ENCODE assay signal across 14 cellular contexts in genomic region chr20:6746901-6747609, GRCh38. TPM values are rescaled to one million over a fixed set of nuclear protein-coding genes. Genes with fewer than 3 reads are reported as not detected.
A peak's percentile ranks its signal among the peaks of the same experiment; 100 is the strongest.
DNase-seq lines count a peak whose midpoint lies in the region; ATAC-seq, FAIRE-seq and TF ChIP-seq lines count a peak whose summit lies in the region.
"Had no signal": no experiment of that assay in that cellular context is flagged by ENCODE, and none has a peak within 500 bp of the region (broad histone marks: within the 10 kb centered on the region; RNA-seq: fewer than 3 reads in every experiment).

No MANE protein-coding gene starts in this region.

- CTCF ChIA-PET in CD4-positive, alpha-beta memory T cell (lab: Charles Lee; ENCODE audit: partially characterized antibody) = no interaction called here

- no peak overlapping the region for H3K27ac Mint-ChIP-seq in CD4-positive, alpha-beta memory T cell
- H3K27ac Mint-ChIP-seq: activated naive CD8-positive, alpha-beta T cell treated with anti-CD3 and anti-CD28 coated beads for 36 hours had no signal

- no peaks in the 10 kb centered on the region for H3K9me3 ChIP-seq in CD4-positive, alpha-beta memory T cell (ENCODE audit: control insufficient read depth in 1 of 2, low read length in 2 of 2)
- H3K9me3 ChIP-seq: esophagus muscularis mucosa had no signal

- peak overlapping the region in 1 of 8 donors; percentile 2 for H3K4me3 Mint-ChIP-seq in CD4-positive, alpha-beta memory T cell
- H3K4me3 Mint-ChIP-seq: activated naive CD8-positive, alpha-beta T cell treated with anti-CD3 and anti-CD28 coated beads for 36 hours had no signal

- in situ Hi-C loops in SK-MEL-5 (cut with HindIII; ENCODE audit: low pct_unique_long_range_greater_than_20kb, low sequenced_read_pairs) = no loop called here

- H3K36me3 ChIP-seq in CD4-positive, alpha-beta memory T cell (ENCODE audit: insufficient read depth, low read length) = no peaks in the 10 kb centered on the region
- H3K36me3 ChIP-seq: esophagus muscularis mucosa had no signal

- H3K9me3 Mint-ChIP-seq in CD4-positive, alpha-beta memory T cell = peaks cover 0 to 7% (median 4%) of the 10 kb centered on the region in 8 donors
- H3K9me3 Mint-ChIP-seq: activated naive CD8-positive, alpha-beta T cell treated with anti-CD3 and anti-CD28 coated beads for 36 hours had no signal

- ATAC-seq in HG03378 (IDR thresholded peaks at IDR 0.05; ENCODE audit: unreplicated experiment) (no peak), HG03108 (IDR thresholded peaks at IDR 0.05; ENCODE audit: unreplicated experiment) (no peak)

- no peak overlapping the region for H3K27ac ChIP-seq in CD4-positive, alpha-beta memory T cell (ENCODE audit: low read depth, low read length)
- H3K27ac ChIP-seq: esophagus muscularis mucosa had no signal

- H3K4me3 ChIP-seq in fibroblast of the aortic adventitia (ENCODE audit: low read depth, low read length) = no peak overlapping the region
- H3K4me3 ChIP-seq in CD4-positive, alpha-beta memory T cell (ENCODE audit: low read length in 2 of 2) = no peak overlapping the region
- H3K4me3 ChIP-seq: esophagus muscularis mucosa had no signal

- peak; percentile 21 for FAIRE-seq in GM18507 (lab: Jason Lieb, UNC)
- FAIRE-seq: H54 had no signal

- DNase-seq in GM18507 (ENCODE audit: extremely low spot score, insufficient read length, low read depth) (no peak), M059J (ENCODE audit: low read depth) (peak; percentile 44), SK-MEL-5 (ENCODE audit: low read depth, low spot score) (peak; percentile 16), fibroblast of the aortic adventitia (ENCODE audit: low read depth) (peak; percentile 36), inferior parietal cortex (ENCODE audit: extremely low spot score) (no peak)
- no peak for DNase-seq in CD4-positive, alpha-beta memory T cell
- DNase-seq: activated naive CD8-positive, alpha-beta T cell treated with anti-CD3 and anti-CD28 coated beads for 36 hours; midbrain; NCI-H1105; NCI-H526 treated with DMSO at 0.1 percent for 48 hours had no signal

- H3K4me1 Mint-ChIP-seq in CD4-positive, alpha-beta memory T cell = no peaks in the 10 kb centered on the region
- H3K4me1 Mint-ChIP-seq: activated naive CD8-positive, alpha-beta T cell treated with anti-CD3 and anti-CD28 coated beads for 36 hours had no signal

- no peaks in the 10 kb centered on the region for H3K4me1 ChIP-seq in CD4-positive, alpha-beta memory T cell (ENCODE audit: insufficient read depth, low read length)
- H3K4me1 ChIP-seq: esophagus muscularis mucosa had no signal

- POLR2A ChIA-PET in CD4-positive, alpha-beta memory T cell (lab: Charles Lee; ENCODE audit: partially characterized antibody) = no interaction called here

- H3K27me3 ChIP-seq in CD4-positive, alpha-beta memory T cell (ENCODE audit: insufficient read depth, low read length) = no peaks in the 10 kb centered on the region

- no peak for TF ChIP-seq CTCF in fibroblast of the aortic adventitia (IDR thresholded peaks at IDR 0.05; ENCODE audit: insufficient read depth, low read length)

- intact Hi-C loops in CD4-positive, alpha-beta memory T cell (cut with micrococcal nuclease) = no loop called here

- H3K36me3 Mint-ChIP-seq in CD4-positive, alpha-beta memory T cell = no peaks in the 10 kb centered on the region
- H3K36me3 Mint-ChIP-seq: activated naive CD8-positive, alpha-beta T cell treated with anti-CD3 and anti-CD28 coated beads for 36 hours had no signal

- H3K27me3 Mint-ChIP-seq in CD4-positive, alpha-beta memory T cell = peaks cover 0 to 2% of the 10 kb centered on the region in 2 donors
- H3K27me3 Mint-ChIP-seq: activated naive CD8-positive, alpha-beta T cell treated with anti-CD3 and anti-CD28 coated beads for 36 hours had no signal

RNA-seq across cellular contexts. Expression of gene BMP2, which starts 20.4 kb away (rescaled TPM):
- 4.1 and 6.6 TPM in 2 replicates for total RNA-seq in M059J (2014; rRNA removed; shearing (Covaris generic))
- 0.05 and 0.26 TPM in 2 replicates for total RNA-seq in SK-MEL-5 (2014; rRNA removed; shearing (Covaris generic))
- polyA plus RNA-seq in SK-MEL-5 (2015; cell fraction: cytosol; rRNA removed) = 0.42 and 0.52 TPM in 2 replicates
- 0.17 TPM in 1 of 2 replicates, not detected in the other for polyA plus RNA-seq in SK-MEL-5 (2015; cell fraction: nucleus; rRNA removed)
- 10.6 and 12.3 TPM in 2 replicates for total RNA-seq in fibroblast of the aortic adventitia (ENCODE audit: low replicate concordance)
- total RNA-seq in CD4-positive, alpha-beta memory T cell = not detected
- not detected for polyA plus RNA-seq in CD4-positive, alpha-beta memory T cell
- total RNA-seq: activated naive CD8-positive, alpha-beta T cell treated with anti-CD3 and anti-CD28 coated beads for 36 hours had no signal

Comparison
In these comparisons a context has a peak if more than half of its experiments do, and no peak if none do; other contexts are left out.
1. DNase-seq: peak in M059J (single experiment), SK-MEL-5 (single experiment) and fibroblast of the aortic adventitia (single experiment); none in GM18507 (single experiment), inferior parietal cortex (single experiment) and CD4-positive, alpha-beta memory T cell (0 of 5).